Comparison of ENCODE assay signal across 21 cellular contexts in the genomic region with DNA sequence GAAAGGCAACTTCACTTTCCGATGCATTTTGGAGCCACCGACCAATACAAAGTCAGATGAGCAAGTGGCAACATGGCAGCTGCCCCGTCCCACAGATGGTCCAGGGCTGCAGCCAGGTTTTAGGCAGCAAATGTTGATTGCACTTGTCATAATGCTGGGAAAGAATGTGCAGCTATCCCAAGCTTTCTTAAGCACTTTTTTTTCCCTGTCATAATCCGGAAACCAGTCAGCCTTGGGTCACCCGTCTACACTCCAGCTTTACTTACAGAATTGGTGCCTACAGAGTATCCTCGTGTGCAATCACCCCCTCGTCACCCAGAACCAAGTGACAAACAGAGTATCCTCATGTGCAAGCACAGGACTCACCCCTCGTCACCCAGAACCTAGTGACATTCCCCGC.
"Had no signal": no experiment of that assay in that cellular context is flagged by ENCODE, and none has a peak within 500 bp of the region (broad histone marks: within the 10 kb centered on the region; RNA-seq: fewer than 3 reads in every experiment).

No MANE protein-coding gene starts in this region.

- ATAC-seq: activated CD4-positive, CD25-positive, alpha-beta regulatory T cell treated with anti-CD3 and anti-CD28 coated beads, Interleukin-2, amount 50 U/mL, for 24 hours; activated CD8-positive, alpha-beta T cell treated with anti-CD3 and anti-CD28 coated beads for 36 hours; activated T-cell treated with anti-CD3 and anti-CD28 coated beads, Interleukin-2, amount 50 U/mL, for 72 hours; T-cell had no signal

- H3K4me1 Mint-ChIP-seq: activated naive CD4-positive, alpha-beta T cell treated with anti-CD3 and anti-CD28 coated beads, Interleukin-2, amount 10 ng/mL, durations not matched to agents 7 days and 5 days; activated naive CD8-positive, alpha-beta T cell treated with anti-CD3 and anti-CD28 coated beads for 36 hours; T-cell had no signal

- H3K36me3 Mint-ChIP-seq: activated naive CD4-positive, alpha-beta T cell treated with anti-CD3 and anti-CD28 coated beads, Interleukin-2, amount 10 ng/mL, durations not matched to agents 7 days and 5 days; T-cell had no signal

- H3K9me3 Mint-ChIP-seq: activated naive CD8-positive, alpha-beta T cell treated with anti-CD3 and anti-CD28 coated beads for 36 hours had no signal

- H3K27ac Mint-ChIP-seq: activated CD8-positive, alpha-beta T cell treated with anti-CD3 and anti-CD28 coated beads for 36 hours; activated naive CD4-positive, alpha-beta T cell treated with anti-CD3 and anti-CD28 coated beads, Interleukin-2, amount 10 ng/mL, durations not matched to agents 7 days and 5 days; activated naive CD8-positive, alpha-beta T cell treated with anti-CD3 and anti-CD28 coated beads for 36 hours; activated T-cell treated with anti-CD3 and anti-CD28 coated beads, Interleukin-2, amount 50 U/mL, for 72 hours; activated T-helper 2 cell treated with anti-CD3 and anti-CD28 coated beads, Interferon-gamma antibody, Interleukin-2, Interleukin-4, amounts not matched to agents 10 μg/mL and 5 μg/mL and 100 μg/mL, durations not matched to agents 14 hours and 24 hours and 36 hours; T-cell had no signal

- H3K27ac ChIP-seq: SK-N-MC had no signal

- H3K4me3 ChIP-seq: SK-N-MC had no signal

- H3K4me3 Mint-ChIP-seq: activated CD8-positive, alpha-beta T cell treated with anti-CD3 and anti-CD28 coated beads for 36 hours; activated naive CD4-positive, alpha-beta T cell treated with anti-CD3 and anti-CD28 coated beads, Interleukin-2, amount 10 ng/mL, durations not matched to agents 7 days and 5 days; activated naive CD8-positive, alpha-beta T cell treated with anti-CD3 and anti-CD28 coated beads for 36 hours; activated T-cell treated with anti-CD3 and anti-CD28 coated beads, Interleukin-2, amount 50 U/mL, for 72 hours; T-cell had no signal

- DNase-seq: activated CD4-positive, alpha-beta T cell treated with anti-CD3 and anti-CD28 coated beads for 4 hours; activated CD8-positive, alpha-beta memory T cell treated with anti-CD3 and anti-CD28 coated beads, Interleukin-2, amount 50 U/mL, for 4 hours; activated CD8-positive, alpha-beta T cell treated with anti-CD3 and anti-CD28 coated beads for 36 hours; activated gamma-delta T cell treated with Interleukin-2 at 50 U/mL for 16 hours; activated naive CD4-positive, alpha-beta T cell treated with anti-CD3 and anti-CD28 coated beads, Interleukin-2, amount 10 ng/mL, durations not matched to agents 7 days and 5 days; activated naive CD8-positive, alpha-beta T cell treated with anti-CD3 and anti-CD28 coated beads for 36 hours; activated T-cell treated with anti-CD3 and anti-CD28 coated beads, Interleukin-2, amount 50 U/mL, for 72 hours; KBM-7; NCI-H1092; NCI-H1436; NCI-H1694 treated with DMSO at 0.1 percent for 48 hours; NCI-H2029 treated with DMSO at 0.1 percent for 48 hours; NCI-H345; NCI-H510A; NCI-H526 treated with DMSO at 0.1 percent for 48 hours; NCI-H82; SIG-M5; T-cell had no signal

- H3K27me3 Mint-ChIP-seq: activated CD8-positive, alpha-beta T cell treated with anti-CD3 and anti-CD28 coated beads for 36 hours; activated naive CD8-positive, alpha-beta T cell treated with anti-CD3 and anti-CD28 coated beads for 36 hours; T-cell had no signal
